Comparison of ENCODE assay signal across 8 cellular contexts in the genomic region with DNA sequence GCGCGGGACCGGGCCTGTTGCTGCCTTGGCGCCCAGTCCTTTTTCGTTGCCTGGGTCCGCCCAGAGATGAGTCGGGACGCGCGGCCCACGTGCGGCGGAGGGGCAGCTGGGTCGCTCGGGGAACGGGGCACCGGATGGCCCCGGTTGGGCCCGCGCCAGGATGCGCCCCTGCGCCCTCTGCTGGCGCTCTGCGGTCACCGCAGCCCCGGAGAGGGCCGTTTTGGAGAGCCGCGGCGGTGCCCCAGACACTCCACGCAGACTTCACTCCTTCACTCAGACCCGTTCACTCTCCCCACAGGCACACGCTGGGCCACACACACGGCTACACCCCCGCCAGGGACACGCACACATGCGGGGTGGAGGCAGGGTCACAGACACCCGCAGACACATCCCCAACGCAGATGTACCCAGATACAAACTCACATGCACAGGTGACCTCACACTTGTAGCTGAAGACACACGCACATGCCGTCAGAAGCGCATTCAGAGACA. TPM values are rescaled to one million over a fixed set of nuclear protein-coding genes. Genes with fewer than 3 reads are reported as not detected.
DNase-seq lines count a peak whose midpoint lies in the region; FAIRE-seq and TF ChIP-seq lines count a peak whose summit lies in the region.

No MANE protein-coding gene starts in this region.

- TF ChIP-seq POLR2A in GM12892 (IDR thresholded peaks at IDR 0.05; ENCODE audit: low read depth, low read length): no peak

- peak; percentile 90 to 95 (median 95) for TF ChIP-seq CTCF in ascending aorta (IDR thresholded peaks at IDR 0.05)

- H3K36me3 ChIP-seq in ascending aorta: peaks cover 24 to 32% of the 10 kb centered on the region in 2 donors

- no peaks in the 10 kb centered on the region for H3K9me3 ChIP-seq in ascending aorta

- H3K27me3 ChIP-seq in ascending aorta: no peaks in the 10 kb centered on the region

- H3K4me1 ChIP-seq in ascending aorta: peaks cover 3 to 12% of the 10 kb centered on the region in 2 donors

- H3K27ac ChIP-seq in ascending aorta: peak overlapping the region in 1 of 2 donors; percentile 9

- H3K4me3 ChIP-seq in ascending aorta: peak overlapping the region; percentile 51 to 70

- FAIRE-seq in GM12892 (lab: Jason Lieb, UNC): peak; percentile 79

- intact Hi-C loops in ascending aorta (cut with DNase I): loop anchor here (1.0 to 10.0 kb wide), 4 partner anchors 28 to 190 kb away; no protein-coding TSS in a partner anchor

- peak; percentile 85 for DNase-seq in GM12892 (ENCODE audit: insufficient read length)
- DNase-seq in HT1080 (ENCODE audit: low read depth): peak; percentile 30
- peak; percentile 74 for DNase-seq in T-helper 9 cell
- DNase-seq in ascending aorta (ENCODE audit: low spot score in 2 of 2): peak in 1 of 2 donors; percentile 83
- DNase-seq in iPS-NIHi11 (ENCODE audit: low spot score): peak; percentile 95
- DNase-seq in stimulated activated CD4-positive, alpha-beta T cell treated with anti-CD3 and anti-CD28 coated beads, Interleukin-15, amount 100 ng/mL, for 1 hour (ENCODE audit: low read depth in 1 of 2, low spot score in 1 of 2): peak; percentile 66 to 74
- no peak for DNase-seq in NCI-H1436 treated with DMSO at 0.1 percent for 48 hours (lab: John Stamatoyannopoulos, UW)
- DNase-seq in NK-92 (lab: John Stamatoyannopoulos, UW; ENCODE audit: unreplicated experiment): no peak

RNA-seq across cellular contexts. Expression of a gene that starts 38.8 kb away (rescaled TPM):
- 18.6 TPM for polyA plus RNA-seq in GM12892 (2012; ENCODE audit: missing spikeins)
- total RNA-seq in HT1080 (2014; rRNA removed; shearing (Covaris generic)): 10.5 and 13.9 TPM in 2 replicates
- polyA plus RNA-seq in HT1080 (2015; cell fraction: cytosol; rRNA removed): 14.4 and 15.2 TPM in 2 replicates
- polyA plus RNA-seq in HT1080 (2015; cell fraction: nucleus; rRNA removed): 28.4 and 31.5 TPM in 2 replicates
- 67.4 TPM for total RNA-seq in ascending aorta

Comparison
In these comparisons a context has a peak if more than half of its experiments do, and no peak if none do; other contexts are left out.
1. DNase-seq: peak in GM12892 (single experiment), HT1080 (single experiment), T-helper 9 cell (single experiment), iPS-NIHi11 (single experiment) and stimulated activated CD4-positive, alpha-beta T cell treated with anti-CD3 and anti-CD28 coated beads, Interleukin-15, amount 100 ng/mL, for 1 hour (2 of 2); none in NCI-H1436 treated with DMSO at 0.1 percent for 48 hours (single experiment) and NK-92 (single experiment).